15 cellular contexts compared by ENCODE assay signal in the genomic region with DNA sequence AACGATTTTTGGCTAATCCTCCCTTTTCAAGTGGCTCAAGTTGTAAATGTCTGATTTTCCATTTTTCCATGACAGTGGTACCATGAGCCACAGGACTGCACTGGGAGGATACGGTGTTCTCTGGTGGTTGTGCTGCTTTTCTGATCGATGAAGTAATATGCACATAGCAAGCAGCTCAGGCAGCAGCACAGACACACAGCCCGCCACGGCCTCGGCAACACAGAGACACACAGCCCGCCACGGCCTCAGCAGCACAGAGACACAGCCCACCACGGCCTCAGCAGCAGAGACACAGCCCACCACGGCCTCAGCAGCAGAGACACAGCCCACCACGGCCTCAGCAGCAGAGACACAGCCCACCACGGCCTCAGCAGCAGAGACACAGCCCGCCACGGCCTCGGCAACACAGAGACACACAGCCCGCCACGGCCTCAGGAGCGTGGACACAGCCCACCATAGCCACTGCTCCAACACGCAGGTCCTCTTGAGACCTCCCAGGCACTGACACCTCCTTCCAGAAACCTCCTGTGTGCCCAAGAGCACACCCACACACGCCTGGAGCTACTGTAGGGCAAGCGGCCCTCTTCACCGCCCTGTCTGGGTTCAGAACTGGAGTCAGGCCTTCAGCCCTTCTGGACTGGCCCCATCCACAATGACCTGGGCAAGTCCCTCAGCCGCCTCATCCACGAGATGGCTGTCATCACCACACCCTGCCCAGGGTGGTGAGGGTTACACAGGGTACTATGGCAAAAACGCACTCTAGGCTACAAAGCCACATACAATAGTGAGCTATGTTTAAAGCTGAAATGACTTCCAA.
"Had no signal": no experiment of that assay in that cellular context is flagged by ENCODE, and none has a peak within 500 bp of the region (broad histone marks: within the 10 kb centered on the region; RNA-seq: fewer than 3 reads in every experiment).

No MANE protein-coding gene starts in this region.

- H3K27me3 ChIP-seq: SJSA1, testis had no signal

- H3K4me3 ChIP-seq: lung, prostate gland, SJSA1, testis had no signal

- H3K4me3 Mint-ChIP-seq: effector memory CD8-positive, alpha-beta T cell had no signal

- FAIRE-seq: urothelium cell line had no signal

- ATAC-seq: effector memory CD8-positive, alpha-beta T cell; sciatic nerve had no signal

- H3K27me3 Mint-ChIP-seq: effector memory CD8-positive, alpha-beta T cell; naive B cell had no signal

- H3K9me3 Mint-ChIP-seq: effector memory CD8-positive, alpha-beta T cell; naive B cell had no signal

- H3K27ac ChIP-seq: prostate gland, SJSA1, testis had no signal

- DNase-seq: activated CD4-positive, alpha-beta T cell treated with anti-CD3 and anti-CD28 coated beads for 48 hours; activated naive CD4-positive, alpha-beta T cell treated with Interleukin-2 at 50 U/mL for 16 hours; central memory CD4-positive, alpha-beta T cell; effector memory CD8-positive, alpha-beta T cell; hypothalamus; naive B cell; stimulated activated CD4-positive, alpha-beta T cell treated with anti-CD3 and anti-CD28 coated beads, Interleukin-2, amount 100 ng/mL, for 24 hours; stimulated activated naive CD4-positive, alpha-beta T cell treated with Interleukin-2 at 50 U/mL for 16 hours; T-helper 9 cell; testis had no signal

- H3K9me3 ChIP-seq: prostate gland, SJSA1, testis had no signal
